In the genomic region with DNA sequence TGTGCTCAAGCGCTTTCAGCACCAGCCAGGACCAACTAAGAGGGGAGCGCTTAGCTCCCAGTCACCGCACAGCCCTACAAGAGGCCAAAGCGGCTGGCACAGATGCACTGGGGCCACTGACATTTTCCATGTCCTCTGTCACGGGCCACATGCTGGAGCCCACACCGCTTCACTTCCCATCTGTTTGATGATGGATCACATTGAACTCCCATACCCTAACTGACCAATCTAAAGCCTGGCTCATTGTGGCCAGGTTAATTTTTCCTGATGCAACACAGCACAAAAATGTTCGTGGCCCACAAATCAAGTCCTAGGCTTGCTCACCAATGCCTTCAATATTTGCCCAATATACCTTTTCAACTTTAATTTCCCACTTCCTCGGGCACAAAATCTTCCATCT, we compare ENCODE assay signal across 9 cellular contexts. TPM values are rescaled to one million over a fixed set of nuclear protein-coding genes. Genes with fewer than 3 reads are reported as not detected.
DNase-seq lines count a peak whose midpoint lies in the region; ATAC-seq and TF ChIP-seq lines count a peak whose summit lies in the region.
"Not testable (repeated sequence)": the region's sequence is repeated elsewhere in the genome, so short reads cannot be mapped to it uniquely, and the experiment has no call there.
"Had no signal": no experiment of that assay in that cellular context is flagged by ENCODE, and none has a peak within 500 bp of the region (broad histone marks: within the 10 kb centered on the region; RNA-seq: fewer than 3 reads in every experiment).

No MANE protein-coding gene starts in this region.

- 33 to 41% methylated on average over 1 to 2 of the region's 8 CpGs for WGBS in gastroesophageal sphincter (ENCODE audit: low coverage in 1 of 2), 2 donors
- 57 to 61% (median 59%) methylated on average over 4 of the region's 8 CpGs for WGBS in psoas muscle, 3 donors
- WGBS in thyroid gland, 2 donors: 47 to 80% methylated on average over 2 to 3 of the region's 8 CpGs

- intact Hi-C loops in Panc1 (cut with micrococcal nuclease; ENCODE audit: unreplicated experiment): loop anchor here (5.0 to 10.0 kb wide), 2 partner anchors 247 to 565 kb away; no protein-coding TSS in a partner anchor
- intact Hi-C loops in psoas muscle (cut with DNase I): loop anchor here in 1 of 2 donors (10.0 kb wide), 1 partner anchor 135 kb away; no protein-coding TSS in a partner anchor
- intact Hi-C loops in thyroid gland (cut with DNase I): not testable (repeated sequence)

- DNase-seq in Panc1 (ENCODE audit: low read depth, low spot score); activated T-cell treated with anti-CD3 and anti-CD28 coated beads, Interleukin-2, amount 50 U/mL, for 24 hours; astrocyte of the cerebellum (ENCODE audit: low read depth); mesothelial cell of epicardium (ENCODE audit: low spot score in 2 of 2, unreplicated experiment in 2 of 2); psoas muscle; thyroid gland: not testable (repeated sequence)

- H3K36me3 ChIP-seq in ES-I3 (ENCODE audit: insufficient read depth, low read length); Panc1 (ENCODE audit: control insufficient read depth, insufficient read depth, low read length); gastroesophageal sphincter; psoas muscle (ENCODE audit: insufficient read depth in 1 of 2, low read depth in 1 of 2); thyroid gland: not testable (repeated sequence)

- not testable (repeated sequence) for TF ChIP-seq POLR2A in gastroesophageal sphincter (IDR thresholded peaks at IDR 0.05); thyroid gland (IDR thresholded peaks at IDR 0.05)

- H3K9me3 Mint-ChIP-seq in activated T-cell treated with anti-CD3 and anti-CD28 coated beads, Interleukin-2, amount 50 U/mL, for 24 hours; mesothelial cell of epicardium: not testable (repeated sequence)

- CTCF ChIA-PET in Panc1 (lab: Charles Lee): not testable (repeated sequence)

- peak overlapping the region; percentile 73 to 76 for H3K4me3 ChIP-seq in Panc1 (ENCODE audit: low read depth in 2 of 2, low read length in 2 of 2)
- H3K4me3 ChIP-seq in astrocyte of the cerebellum (ENCODE audit: low read depth, low read length): peak overlapping the region; percentile 56
- H3K4me3 ChIP-seq in gastroesophageal sphincter: peak overlapping the region in 1 of 2 donors; percentile 80
- peak overlapping the region; percentile 66 for H3K4me3 ChIP-seq in psoas muscle
- H3K4me3 ChIP-seq in thyroid gland (replicated peaks in 1 of 3): peak overlapping the region in 1 of 3 donors; percentile 10

- peak overlapping the region; percentile 93; the same call in 1 of the 2 replicates for H3K9ac ChIP-seq in ES-I3 (ENCODE audit: low read depth, low read length)

- ATAC-seq in Panc1, gastroesophageal sphincter, psoas muscle: not testable (repeated sequence)

- in situ Hi-C loops in Panc1 (cut with HindIII; ENCODE audit: low pct_unique_long_range_greater_than_20kb, low sequenced_read_pairs); astrocyte of the cerebellum (cut with HindIII; ENCODE audit: low sequenced_read_pairs): not testable (repeated sequence)

- not testable (repeated sequence) for H3K36me3 Mint-ChIP-seq in activated T-cell treated with anti-CD3 and anti-CD28 coated beads, Interleukin-2, amount 50 U/mL, for 24 hours (ENCODE audit: low read depth); mesothelial cell of epicardium

- H3K4me3 Mint-ChIP-seq in activated T-cell treated with anti-CD3 and anti-CD28 coated beads, Interleukin-2, amount 50 U/mL, for 24 hours: peak overlapping the region; percentile 81
- peak overlapping the region; percentile 73 for H3K4me3 Mint-ChIP-seq in mesothelial cell of epicardium

- not testable (repeated sequence) for BruUV-seq in Panc1 (replicated peaks; lab: Mats Ljungman, UMichigan)

- not testable (repeated sequence) for H3K27ac ChIP-seq in Panc1 (ENCODE audit: low read length); psoas muscle
- H3K27ac ChIP-seq in gastroesophageal sphincter: peak overlapping the region in 3 of 4 donors; percentile 87 to 92 (median 90)
- peak overlapping the region in 2 of 3 donors; percentile 88 to 94 for H3K27ac ChIP-seq in thyroid gland

- peaks cover 45% of the 10 kb centered on the region for H3K27me3 Mint-ChIP-seq in activated T-cell treated with anti-CD3 and anti-CD28 coated beads, Interleukin-2, amount 50 U/mL, for 24 hours
- peaks cover 40% of the 10 kb centered on the region for H3K27me3 Mint-ChIP-seq in mesothelial cell of epicardium (ENCODE audit: low read depth)

- not testable (repeated sequence) for TF ChIP-seq EP300 in gastroesophageal sphincter (IDR thresholded peaks at IDR 0.05)

- POLR2A ChIA-PET in Panc1 (lab: Charles Lee): not testable (repeated sequence)

- not testable (repeated sequence) for TF ChIP-seq CTCF in Panc1 (IDR thresholded peaks at IDR 0.05); astrocyte of the cerebellum (IDR thresholded peaks at IDR 0.05; ENCODE audit: low read depth, low read length, missing control alignments); gastroesophageal sphincter (IDR thresholded peaks at IDR 0.05); mesothelial cell of epicardium (IDR thresholded peaks at IDR 0.05; ENCODE audit: unreplicated experiment); psoas muscle (IDR thresholded peaks at IDR 0.05); thyroid gland (IDR thresholded peaks at IDR 0.05)

- H3K9me3 ChIP-seq in ES-I3 (ENCODE audit: control insufficient read depth, insufficient read depth, low read length); Panc1 (ENCODE audit: control insufficient read depth, insufficient read depth, low read depth, low read length); gastroesophageal sphincter; psoas muscle; thyroid gland: not testable (repeated sequence)

- H3K27ac Mint-ChIP-seq in activated T-cell treated with anti-CD3 and anti-CD28 coated beads, Interleukin-2, amount 50 U/mL, for 24 hours; mesothelial cell of epicardium: not testable (repeated sequence)

- H3K4me1 Mint-ChIP-seq in activated T-cell treated with anti-CD3 and anti-CD28 coated beads, Interleukin-2, amount 50 U/mL, for 24 hours (ENCODE audit: low read depth): peaks cover 24% of the 10 kb centered on the region
- peaks cover 11% of the 10 kb centered on the region for H3K4me1 Mint-ChIP-seq in mesothelial cell of epicardium

- H3K27me3 ChIP-seq in Panc1 (ENCODE audit: control insufficient read depth, insufficient read depth, low read length); gastroesophageal sphincter; psoas muscle (ENCODE audit: insufficient read depth in 3 of 3, low read length in 2 of 3); thyroid gland: not testable (repeated sequence)

- H3K4me1 ChIP-seq in ES-I3 (ENCODE audit: insufficient read depth, low read length); Panc1 (ENCODE audit: control insufficient read depth, insufficient read depth, low read length); psoas muscle; thyroid gland: not testable (repeated sequence)
- H3K4me1 ChIP-seq in gastroesophageal sphincter: peaks cover 0 to 13% (median 0%) of the 10 kb centered on the region in 3 donors

RNA-seq across cellular contexts. Expression of a gene that starts 1.1 kb away (rescaled TPM):
- total RNA-seq in Panc1 (2021; ENCODE audit: unreplicated experiment) (6.6 TPM), gastroesophageal sphincter (10 to 100 TPM in 3 of 4 donors, 1 to 10 TPM in 1; 8.8 to 28.9 (median 13.3) TPM), mesothelial cell of epicardium (18.7 to 19.0 TPM (median 18.9 TPM) in 3 replicates), psoas muscle (1 to 10 TPM in 1 of 4 donors, under 1 TPM in 3; 0.32 to 2.0 (median 0.50) TPM), thyroid gland (10 to 100 TPM; 32.2 to 93.0 (median 59.8) TPM)
- 4.6 TPM for polyA plus RNA-seq in Panc1 (2012; ENCODE audit: insufficient read length)
- under 1 TPM; 0.36 to 0.70 (median 0.59) TPM for polyA plus RNA-seq in psoas muscle
- total RNA-seq: Caco-2 had no signal
